In genomic region chr12:108419949-108420348, GRCh38 we compare ENCODE assay signal across 17 cellular contexts.
"Had no signal": no experiment of that assay in that cellular context is flagged by ENCODE, and none has a peak within 500 bp of the region (broad histone marks: within the 10 kb centered on the region; RNA-seq: fewer than 3 reads in every experiment).

No MANE protein-coding gene starts in this region.

- H3K27me3 ChIP-seq: brain microvascular endothelial cell, spleen, transverse colon had no signal

- H3K9me3 ChIP-seq: spleen, transverse colon had no signal

- H3K9me3 Mint-ChIP-seq: activated B cell treated with CpG ODN at 0.5 μM for 24 hours; natural killer cell treated with Interleukin-12 subunit alpha and Interleukin-12 subunit beta and Interleukin-15 and Interleukin-18, amount 100 ng/mL, for 72 hours had no signal

- H3K4me1 ChIP-seq: spleen, transverse colon had no signal

- H3K27ac ChIP-seq: brain microvascular endothelial cell, spleen, transverse colon had no signal

- ATAC-seq: left colon; natural killer cell treated with Interleukin-12 subunit alpha and Interleukin-12 subunit beta and Interleukin-15 and Interleukin-18, amount 100 ng/mL, for 72 hours; right cardiac atrium; stimulated activated naive B cell treated with anti-CD40 and anti-IgM and Interleukin-4, amounts not matched to agents 10 μg/mL and 1 μg/mL and 100 μg/mL, for 72 hours had no signal

- H3K4me3 ChIP-seq: spleen, transverse colon had no signal

- H3K36me3 Mint-ChIP-seq: immature natural killer cell; natural killer cell treated with Interleukin-12 subunit alpha and Interleukin-12 subunit beta and Interleukin-15 and Interleukin-18, amount 100 ng/mL, for 72 hours had no signal

- H3K36me3 ChIP-seq: brain microvascular endothelial cell, spleen, transverse colon had no signal

- H3K27ac Mint-ChIP-seq: activated B cell treated with CpG ODN at 0.5 μM for 24 hours; activated CD4-positive, alpha-beta T cell treated with anti-CD3 and anti-CD28 coated beads, Interleukin-2, amount 10 ng/mL, durations not matched to agents 24 days and 14 days; activated naive CD4-positive, alpha-beta T cell treated with anti-CD3 and anti-CD28 coated beads for 36 hours; immature natural killer cell; natural killer cell treated with Interleukin-12 subunit alpha and Interleukin-12 subunit beta and Interleukin-15 and Interleukin-18, amount 100 ng/mL, for 72 hours; progenitor cell of endocrine pancreas; stimulated activated naive B cell treated with anti-CD40 and anti-IgM and Interleukin-4, amounts not matched to agents 10 μg/mL and 1 μg/mL and 100 μg/mL, for 72 hours had no signal

- DNase-seq: activated B cell treated with CpG ODN at 0.5 μM for 24 hours; activated CD4-positive, alpha-beta T cell treated with anti-CD3 and anti-CD28 coated beads, Interleukin-2, amount 10 ng/mL, durations not matched to agents 24 days and 14 days; activated naive CD4-positive, alpha-beta T cell treated with anti-CD3 and anti-CD28 coated beads for 36 hours; amygdala; brain microvascular endothelial cell; cerebellar nuclear complex; dermis blood vessel endothelial cell; immature natural killer cell; left colon; nucleus accumbens; right cardiac atrium; spleen; stimulated activated CD4-positive, alpha-beta T cell treated with anti-CD3 and anti-CD28 coated beads, Interleukin-1b, Interleukin-23, amount 100 ng/mL, for 48 hours; stimulated activated naive B cell treated with anti-CD40 and anti-IgM and Interleukin-4, amounts not matched to agents 10 μg/mL and 1 μg/mL and 100 μg/mL, for 72 hours; transverse colon had no signal
